ENCODE assay signal across 24 cellular contexts in the genomic region with DNA sequence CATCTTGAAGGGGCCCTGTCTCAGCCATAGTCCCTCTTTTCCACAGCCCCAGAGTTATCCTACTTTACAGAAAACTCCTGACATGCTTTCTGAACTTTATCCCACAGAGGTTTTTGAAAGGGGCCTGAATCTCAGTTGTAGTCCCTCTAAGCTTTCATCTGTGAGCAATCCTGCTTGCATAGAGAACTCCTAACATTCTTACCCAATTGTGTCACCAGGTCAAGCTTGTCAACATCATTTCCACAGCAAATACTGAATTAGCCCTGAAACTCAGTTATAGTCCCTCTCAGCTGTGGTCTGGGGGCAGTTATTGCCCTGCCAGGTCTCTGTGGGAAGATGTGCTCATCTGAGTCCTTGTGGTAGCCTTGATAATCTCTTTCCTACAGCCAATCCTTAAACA.
"Had no signal": no experiment of that assay in that cellular context is flagged by ENCODE, and none has a peak within 500 bp of the region (broad histone marks: within the 10 kb centered on the region; RNA-seq: fewer than 3 reads in every experiment).

No MANE protein-coding gene starts in this region.

- H2AFZ ChIP-seq: neural progenitor cell had no signal

- H3K27me3 ChIP-seq: esophagus squamous epithelium, left lung, neural progenitor cell, sigmoid colon, spleen, testis, tibial artery had no signal

- H3K36me3 ChIP-seq: esophagus squamous epithelium, left lung, neural progenitor cell, prostate gland, sigmoid colon, spleen, tibial artery had no signal

- H3K9ac ChIP-seq: neural progenitor cell had no signal

- H3K9me3 ChIP-seq: prostate gland, testis had no signal

- H3K27ac ChIP-seq: coronary artery, esophagus squamous epithelium, left lung, neural progenitor cell, prostate gland, sigmoid colon, skin epidermis, spleen, testis, tibial artery had no signal

- DNase-seq: dermis blood vessel endothelial cell; effector memory CD4-positive, alpha-beta T cell; esophagus squamous epithelium; hypothalamus; kidney; left cardiac atrium; left lung; mesenchymal stem cell; midbrain; naive thymus-derived CD4-positive, alpha-beta T cell; nucleus accumbens; right cardiac atrium; sigmoid colon; spleen; stimulated activated CD4-positive, alpha-beta T cell treated with anti-CD3 and anti-CD28 coated beads, Interleukin-4, amount 100 ng/mL, for 4 hours; stimulated activated naive CD8-positive, alpha-beta T cell treated with anti-CD3 and anti-CD28 coated beads, Interleukin-15, Interleukin-2, amounts not matched to agents 100 U/mL and 50 U/mL, for 24 hours; substantia nigra; testis; tibial artery had no signal

- H3K4me1 ChIP-seq: esophagus squamous epithelium, left lung, neural progenitor cell, prostate gland, sigmoid colon, spleen, testis, tibial artery had no signal

- ATAC-seq: left cardiac atrium; left lung; naive thymus-derived CD4-positive, alpha-beta T cell; right cardiac atrium; stimulated activated memory B cell treated with anti-CD40 and anti-IgM and Interleukin-4, amounts not matched to agents 10 μg/mL and 1 μg/mL and 100 μg/mL, for 72 hours; stimulated activated naive CD8-positive, alpha-beta T cell treated with anti-CD3 and anti-CD28 coated beads, Interleukin-15, Interleukin-2, amounts not matched to agents 100 U/mL and 50 U/mL, for 24 hours had no signal

- H3K4me2 ChIP-seq: neural progenitor cell had no signal

- H3K4me3 ChIP-seq: coronary artery, esophagus squamous epithelium, left lung, neural progenitor cell, prostate gland, sigmoid colon, skin epidermis, spleen, testis, tibial artery had no signal
